In the genomic region with DNA sequence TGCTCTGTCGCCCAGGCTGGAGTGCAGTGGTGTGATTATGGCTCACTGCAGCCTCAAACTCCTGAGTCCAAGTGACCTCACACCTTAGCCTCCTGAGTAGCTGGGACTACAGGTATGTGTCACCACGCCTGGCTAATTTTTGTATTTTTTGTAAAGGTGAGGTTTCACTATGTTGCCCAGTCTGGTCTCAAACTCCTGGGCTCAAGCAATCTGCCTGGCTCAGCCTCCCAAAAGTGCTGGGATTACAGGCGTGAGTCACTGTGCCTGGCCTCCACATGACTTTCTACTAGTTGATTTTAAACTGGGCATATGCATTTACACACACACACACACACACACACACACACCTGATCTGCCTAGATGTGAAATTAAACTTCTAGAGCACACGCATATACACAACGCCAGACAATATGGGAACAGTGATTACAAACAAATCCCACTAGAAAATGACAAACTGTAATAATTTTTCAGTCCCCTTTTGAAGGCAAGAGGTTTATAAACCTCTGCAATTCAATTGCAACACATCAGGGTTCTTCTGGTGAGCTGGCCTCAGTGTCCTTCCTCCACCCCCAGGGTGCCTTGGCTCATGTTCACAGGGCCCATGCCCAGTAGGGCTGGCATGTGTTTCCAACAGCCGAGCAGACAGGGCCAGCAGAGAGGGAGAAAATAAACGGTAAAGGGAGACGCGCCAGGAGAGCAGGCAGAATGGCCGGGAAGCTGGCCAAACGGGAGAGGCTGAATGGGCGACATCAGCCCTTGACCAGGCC, we compare ENCODE assay signal across 9 cellular contexts. TPM values are rescaled to one million over a fixed set of nuclear protein-coding genes. Genes with fewer than 3 reads are reported as not detected.
DNase-seq lines count a peak whose midpoint lies in the region; TF ChIP-seq lines count a peak whose summit lies in the region.
"Had no signal": no experiment of that assay in that cellular context is flagged by ENCODE, and none has a peak within 500 bp of the region (broad histone marks: within the 10 kb centered on the region; RNA-seq: fewer than 3 reads in every experiment).

No MANE protein-coding gene starts in this region.

- CTCF ChIA-PET in activated naive CD4-positive, alpha-beta T cell treated with anti-CD3 and anti-CD28 coated beads for 36 hours (lab: Charles Lee) = interaction anchor here (0.7 kb wide), 1 partner anchor 144 kb away, joined by 3 read pairs; no protein-coding TSS in a partner anchor

- peak overlapping the region; percentile 72 for H3K27ac ChIP-seq in left ventricle myocardium inferior (replicated peaks)

- TF ChIP-seq CTCF in left ventricle myocardium inferior (IDR thresholded peaks at IDR 0.05; ENCODE audit: borderline replicate concordance) (peak; percentile 11), retinal pigment epithelial cell (conservative IDR thresholded peaks at IDR 0.05; ENCODE audit: low read depth, low read length) (no peak)

- H3K9ac ChIP-seq in adipocyte (ENCODE audit: low read length) = peak overlapping the region; percentile 17

- no peaks in the 10 kb centered on the region for H3K9me3 ChIP-seq in adipocyte (ENCODE audit: control insufficient read depth, low read length)
- H3K9me3 ChIP-seq in left ventricle myocardium inferior (replicated peaks) = no peaks in the 10 kb centered on the region

- no peaks in the 10 kb centered on the region for H3K36me3 ChIP-seq in adipocyte (ENCODE audit: control insufficient read depth, insufficient read depth, low read length, severe bottlenecking)
- no peaks in the 10 kb centered on the region for H3K36me3 ChIP-seq in left ventricle myocardium inferior

- no peaks in the 10 kb centered on the region for H3K36me3 Mint-ChIP-seq in activated naive CD4-positive, alpha-beta T cell treated with anti-CD3 and anti-CD28 coated beads for 36 hours (ENCODE audit: low read depth)

- no peak overlapping the region for H3K4me3 Mint-ChIP-seq in activated naive CD4-positive, alpha-beta T cell treated with anti-CD3 and anti-CD28 coated beads for 36 hours
- H3K4me3 Mint-ChIP-seq: central memory CD8-positive, alpha-beta T cell had no signal

- H3K27me3 ChIP-seq in adipocyte (replicated peaks; ENCODE audit: control insufficient read depth, insufficient read depth, low read length) (no peaks in the 10 kb centered on the region), left ventricle myocardium inferior (ENCODE audit: low read depth) (no peaks in the 10 kb centered on the region)

- H3K4me1 ChIP-seq in adipocyte (ENCODE audit: control insufficient read depth, insufficient read depth, low read length) = peaks cover 20% of the 10 kb centered on the region
- H3K4me1 ChIP-seq in left ventricle myocardium inferior = peaks cover 17% of the 10 kb centered on the region

- H3K27ac Mint-ChIP-seq in activated naive CD4-positive, alpha-beta T cell treated with anti-CD3 and anti-CD28 coated beads for 36 hours = no peak overlapping the region

- no peaks in the 10 kb centered on the region for H3K27me3 Mint-ChIP-seq in activated naive CD4-positive, alpha-beta T cell treated with anti-CD3 and anti-CD28 coated beads for 36 hours (ENCODE audit: low read depth)

- H3K4me1 Mint-ChIP-seq in activated naive CD4-positive, alpha-beta T cell treated with anti-CD3 and anti-CD28 coated beads for 36 hours (ENCODE audit: low read depth) = no peaks in the 10 kb centered on the region
- H3K4me1 Mint-ChIP-seq: central memory CD8-positive, alpha-beta T cell had no signal

- DNase-seq in GM04503 (ENCODE audit: low read depth) (peak; percentile 44), adipocyte (ENCODE audit: low read depth) (peak; percentile 75), left ventricle myocardium inferior (peak; percentile 82), retinal pigment epithelial cell (ENCODE audit: low read depth) (peak; percentile 63), DMS79 treated with DMSO at 0.1 percent for 48 hours (lab: John Stamatoyannopoulos, UW) (no peak), SKM-1 (lab: John Stamatoyannopoulos, UW; ENCODE audit: unreplicated experiment) (no peak), RPMI8226 (no peak)
- no peak for DNase-seq in activated naive CD4-positive, alpha-beta T cell treated with anti-CD3 and anti-CD28 coated beads for 36 hours

- H3K4me3 ChIP-seq in adipocyte (ENCODE audit: low read length) (peak overlapping the region; percentile 42), left ventricle myocardium inferior (no peak overlapping the region), retinal pigment epithelial cell (ENCODE audit: low read length) (no peak overlapping the region)

- intact Hi-C loops in left ventricle myocardium inferior (cut with micrococcal nuclease) = no loop called here
- intact Hi-C loops in activated naive CD4-positive, alpha-beta T cell treated with anti-CD3 and anti-CD28 coated beads for 36 hours (cut with micrococcal nuclease) = no loop called here

- no peaks in the 10 kb centered on the region for H3K9me3 Mint-ChIP-seq in activated naive CD4-positive, alpha-beta T cell treated with anti-CD3 and anti-CD28 coated beads for 36 hours
- H3K9me3 Mint-ChIP-seq: central memory CD8-positive, alpha-beta T cell had no signal

RNA-seq across cellular contexts. Expression of a gene that starts 31.2 kb away (rescaled TPM):
- 3.4 TPM for total RNA-seq in left ventricle myocardium inferior
- 1 to 10 TPM; 3.3 to 3.9 TPM for total RNA-seq in activated naive CD4-positive, alpha-beta T cell treated with anti-CD3 and anti-CD28 coated beads for 36 hours

RNA-seq across cellular contexts. Expression of a gene that starts 32.2 kb away (rescaled TPM):
- 2.1 TPM for total RNA-seq in left ventricle myocardium inferior
- total RNA-seq in activated naive CD4-positive, alpha-beta T cell treated with anti-CD3 and anti-CD28 coated beads for 36 hours = 10 to 100 TPM; 15.7 to 16.6 TPM

Comparison
In these comparisons a context has a peak if more than half of its experiments do, and no peak if none do; other contexts are left out.
1. DNase-seq: peak in GM04503 (single experiment), adipocyte (single experiment), left ventricle myocardium inferior (single experiment) and retinal pigment epithelial cell (single experiment); none in DMS79 treated with DMSO at 0.1 percent for 48 hours (single experiment), activated naive CD4-positive, alpha-beta T cell treated with anti-CD3 and anti-CD28 coated beads for 36 hours (single experiment), SKM-1 (single experiment) and RPMI8226 (single experiment).